Comparison of ENCODE assay signal across 8 cellular contexts in genomic region chr16:3458278-3458851, GRCh38. TPM values are rescaled to one million over a fixed set of nuclear protein-coding genes. Genes with fewer than 3 reads are reported as not detected.
DNase-seq lines count a peak whose midpoint lies in the region; ATAC-seq lines count a peak whose summit lies in the region.

No MANE protein-coding gene starts in this region.

- H3K27ac ChIP-seq in SJCRH30, result peak overlapping the region; percentile 42

- peak overlapping the region; percentile 80 for H3K4me3 ChIP-seq in SJCRH30

- H3K36me3 Mint-ChIP-seq in effector memory CD8-positive, alpha-beta T cell (ENCODE audit: insufficient read depth), result peaks cover 15% of the 10 kb centered on the region

- peaks cover 38 to 44% of the 10 kb centered on the region in 2 donors for H3K4me1 Mint-ChIP-seq in effector memory CD8-positive, alpha-beta T cell (ENCODE audit: low read depth in 2 of 2)

- H3K9me3 ChIP-seq in SJCRH30 (replicated peaks), result no peaks in the 10 kb centered on the region

- no peaks in the 10 kb centered on the region for H3K27me3 Mint-ChIP-seq in effector memory CD8-positive, alpha-beta T cell

- H3K36me3 ChIP-seq in SJCRH30, result no peaks in the 10 kb centered on the region

- peak; percentile 9 for ATAC-seq in HG02571 (IDR thresholded peaks at IDR 0.05; ENCODE audit: unreplicated experiment)
- no peak for ATAC-seq in effector memory CD8-positive, alpha-beta T cell (replicated peaks)
- no peak for ATAC-seq in HG03520 (IDR thresholded peaks at IDR 0.05; ENCODE audit: unreplicated experiment)

- no peaks in the 10 kb centered on the region for H3K27me3 ChIP-seq in SJCRH30

- H3K9me3 Mint-ChIP-seq in effector memory CD8-positive, alpha-beta T cell, result no peaks in the 10 kb centered on the region

- peak overlapping the region; percentile 86 to 89 for H3K4me3 Mint-ChIP-seq in effector memory CD8-positive, alpha-beta T cell

- peaks cover 8% of the 10 kb centered on the region; the same call in 1 of the 2 replicates for H3K4me1 ChIP-seq in SJCRH30

- DNase-seq in NCI-H82 (lab: John Stamatoyannopoulos, UW), result peak; percentile 46
- no peak for DNase-seq in NCI-H82 treated with DMSO at 0.1 percent for 48 hours (lab: John Stamatoyannopoulos, UW; ENCODE audit: unreplicated experiment)
- peak in 1 of 2 experiments; percentile 24 for DNase-seq in SJCRH30
- DNase-seq in effector memory CD8-positive, alpha-beta T cell, result peak in 1 of 3 experiments; percentile 13
- peak; percentile 35 for DNase-seq in myocyte (ENCODE audit: low read depth)
- DNase-seq in activated gamma-delta T cell (lab: John Stamatoyannopoulos, UW), result no peak

- H3K27ac Mint-ChIP-seq in effector memory CD8-positive, alpha-beta T cell, result peak overlapping the region; percentile 85 to 90

RNA-seq across cellular contexts. Expression of gene NAA60, which starts 14.9 kb away (rescaled TPM):
- 14.1 and 21.7 TPM in 2 replicates for total RNA-seq in SJCRH30 (2014; rRNA removed; shearing (Covaris generic))
- total RNA-seq in myocyte, result 16.0 and 22.2 TPM in 2 replicates
- polyA plus RNA-seq in myocyte (2012), result 66.6 TPM

RNA-seq across cellular contexts. Expression of gene ZNF597, which starts 15.1 kb away (rescaled TPM):
- 2.9 and 3.0 TPM in 2 replicates for total RNA-seq in SJCRH30 (2014; rRNA removed; shearing (Covaris generic))
- 2.2 and 2.9 TPM in 2 replicates for total RNA-seq in myocyte
- 1.5 TPM for polyA plus RNA-seq in myocyte (2012)

RNA-seq across cellular contexts. Expression of gene C16orf90, which starts 36.9 kb away (rescaled TPM):
- total RNA-seq in SJCRH30 (2014; rRNA removed; shearing (Covaris generic)), result not detected in 2 replicates
- total RNA-seq in myocyte, result not detected in 2 replicates
- 0.11 TPM for polyA plus RNA-seq in myocyte (2012)

RNA-seq across cellular contexts. Expression of gene CLUAP1, which starts 42.4 kb away (rescaled TPM):
- 5.2 and 7.1 TPM in 2 replicates for total RNA-seq in SJCRH30 (2014; rRNA removed; shearing (Covaris generic))
- total RNA-seq in myocyte, result 26.6 and 29.3 TPM in 2 replicates
- polyA plus RNA-seq in myocyte (2012), result 12.4 TPM

RNA-seq across cellular contexts. Expression of gene ZNF174, which starts 57.4 kb away (rescaled TPM):
- 13.1 and 14.5 TPM in 2 replicates for total RNA-seq in SJCRH30 (2014; rRNA removed; shearing (Covaris generic))
- 20.7 and 22.7 TPM in 2 replicates for total RNA-seq in myocyte
- 10.3 TPM for polyA plus RNA-seq in myocyte (2012)

Comparison
In these comparisons a context has a peak if more than half of its experiments do, and no peak if none do; other contexts are left out.
1. DNase-seq: peak in NCI-H82 (single experiment) and myocyte (single experiment); none in NCI-H82 treated with DMSO at 0.1 percent for 48 hours (single experiment) and activated gamma-delta T cell (single experiment).